8 cellular contexts compared by ENCODE assay signal in genomic region chr12:103965590-103966407, GRCh38. TPM values are rescaled to one million over a fixed set of nuclear protein-coding genes. Genes with fewer than 3 reads are reported as not detected.
DNase-seq lines count a peak whose midpoint lies in the region; ATAC-seq lines count a peak whose summit lies in the region.

Gene TDG (plus strand): TSS chr12:103965872. CDS start chr12:103966038, 166 bp downstream.

- peaks cover 47% of the 10 kb centered on the region for H3K4me1 Mint-ChIP-seq in activated CD4-positive, alpha-beta T cell treated with anti-CD3 and anti-CD28 coated beads, Interleukin-2, amount 10 ng/mL, durations not matched to agents 7 days and 5 days

- peaks cover 33% of the 10 kb centered on the region for H3K36me3 ChIP-seq in BLaER1

- H3K4me3 Mint-ChIP-seq in activated CD4-positive, alpha-beta T cell treated with anti-CD3 and anti-CD28 coated beads, Interleukin-2, amount 10 ng/mL, durations not matched to agents 7 days and 5 days, result peak within 1 kb of the TSS; percentile 92

- H3K9me3 ChIP-seq in BLaER1, result no peaks in the 10 kb centered on the region

- H3K27me3 Mint-ChIP-seq in activated CD4-positive, alpha-beta T cell treated with anti-CD3 and anti-CD28 coated beads, Interleukin-2, amount 10 ng/mL, durations not matched to agents 7 days and 5 days, result no peaks in the 10 kb centered on the region

- H3K4me3 ChIP-seq in BLaER1, result peak within 1 kb of the TSS; percentile 79

- POLR2A ChIA-PET in activated CD4-positive, alpha-beta T cell treated with anti-CD3 and anti-CD28 coated beads, Interleukin-2, amount 10 ng/mL, durations not matched to agents 7 days and 5 days (lab: Charles Lee), result interaction anchor here (0.7 to 2.0 kb wide), 4 partner anchors 9 to 400 kb away, joined by 3 to 7 read pairs (median 4); partner anchors contain the start of genes EID3 and NFYB

- no peaks in the 10 kb centered on the region for H3K27me3 ChIP-seq in BLaER1

- H3K9me3 Mint-ChIP-seq in activated CD4-positive, alpha-beta T cell treated with anti-CD3 and anti-CD28 coated beads, Interleukin-2, amount 10 ng/mL, durations not matched to agents 7 days and 5 days, result no peaks in the 10 kb centered on the region

- DNase-seq in NCI-H526 treated with DMSO at 0.1 percent for 48 hours (lab: John Stamatoyannopoulos, UW) (peak; percentile 97), cortex of kidney (lab: John Stamatoyannopoulos, UW) (peak; percentile 14), left kidney (ENCODE audit: low read depth, low spot score) (peak; percentile 100)
- DNase-seq in activated CD4-positive, alpha-beta T cell treated with anti-CD3 and anti-CD28 coated beads, Interleukin-2, amount 10 ng/mL, durations not matched to agents 7 days and 5 days, result peak; percentile 98
- DNase-seq in stimulated activated CD4-positive, alpha-beta T cell treated with anti-CD3 and anti-CD28 coated beads, Interleukin-2, amount 100 ng/mL, for 24 hours, result peak; percentile 94 to 98

- H3K27ac ChIP-seq in BLaER1, result peak within 1 kb of the TSS; percentile 97

- H3K4me1 ChIP-seq in BLaER1, result peaks cover 54% of the 10 kb centered on the region

- H3K9ac ChIP-seq in BLaER1, result peak within 1 kb of the TSS; percentile 94

- peak within 1 kb of the TSS; percentile 97 for H3K4me2 ChIP-seq in BLaER1

- peak within 1 kb of the TSS; percentile 98 for H3K27ac Mint-ChIP-seq in activated CD4-positive, alpha-beta T cell treated with anti-CD3 and anti-CD28 coated beads, Interleukin-2, amount 10 ng/mL, durations not matched to agents 7 days and 5 days

- peak; percentile 95 for ATAC-seq in GM19324 (IDR thresholded peaks at IDR 0.05; ENCODE audit: low FRiP score, unreplicated experiment)
- ATAC-seq in HG03469 (IDR thresholded peaks at IDR 0.05; ENCODE audit: unreplicated experiment), result peak; percentile 69

- peaks cover 37% of the 10 kb centered on the region for H4K20me1 ChIP-seq in BLaER1

- peaks cover 15% of the 10 kb centered on the region for H3K36me3 Mint-ChIP-seq in activated CD4-positive, alpha-beta T cell treated with anti-CD3 and anti-CD28 coated beads, Interleukin-2, amount 10 ng/mL, durations not matched to agents 7 days and 5 days (ENCODE audit: low read depth)

- CTCF ChIA-PET in activated CD4-positive, alpha-beta T cell treated with anti-CD3 and anti-CD28 coated beads, Interleukin-2, amount 10 ng/mL, durations not matched to agents 7 days and 5 days (lab: Charles Lee), result interaction anchor here (1.1 to 3.5 kb wide), 7 partner anchors 11 to 125 kb away, joined by 3 to 25 read pairs (median 4); partner anchors contain the start of genes HCFC2, HSP90B1 and NT5DC3

RNA-seq across cellular contexts. Expression of gene TDG, which starts in this region (rescaled TPM):
- total RNA-seq in activated CD4-positive, alpha-beta T cell treated with anti-CD3 and anti-CD28 coated beads, Interleukin-2, amount 10 ng/mL, durations not matched to agents 7 days and 5 days, result 10 to 100 TPM; 33.2 to 35.0 TPM

Comparison
In these comparisons a context has a peak if more than half of its experiments do, and no peak if none do; other contexts are left out.
1. Peak in every context shown above with its lines: DNase-seq, ATAC-seq, H3K4me3 ChIP-seq and H3K27ac ChIP-seq.
2. DNase-seq: peak in every context shown above with its lines; median percentile 100 in left kidney; 98 in activated CD4-positive, alpha-beta T cell treated with anti-CD3 and anti-CD28 coated beads, Interleukin-2, amount 10 ng/mL, durations not matched to agents 7 days and 5 days; 97 in NCI-H526 treated with DMSO at 0.1 percent for 48 hours; 96 in stimulated activated CD4-positive, alpha-beta T cell treated with anti-CD3 and anti-CD28 coated beads, Interleukin-2, amount 100 ng/mL, for 24 hours; 14 in cortex of kidney.